Comparison of ENCODE assay signal across 8 cellular contexts in genomic region chr6:31259995-31260394, GRCh38. TPM values are rescaled to one million over a fixed set of nuclear protein-coding genes. Genes with fewer than 3 reads are reported as not detected.
DNase-seq lines count a peak whose midpoint lies in the region; ATAC-seq and TF ChIP-seq lines count a peak whose summit lies in the region.
"Not testable (repeated sequence)": the region's sequence is repeated elsewhere in the genome, so short reads cannot be mapped to it uniquely, and the experiment has no call there.

No MANE protein-coding gene starts in this region.

- H3K79me2 ChIP-seq in DND-41 (ENCODE audit: insufficient read depth, low read length) = not testable (repeated sequence)

- H3K4me2 ChIP-seq in DND-41 (ENCODE audit: insufficient read depth, low read length) = not testable (repeated sequence)

- not testable (repeated sequence) for H3K4me1 ChIP-seq in CD4-positive, CD25-positive, alpha-beta regulatory T cell (ENCODE audit: control insufficient read depth, insufficient read depth, low read length, poor library complexity, severe bottlenecking); DND-41 (ENCODE audit: insufficient read depth, low read length)

- not testable (repeated sequence) for H3K27me3 ChIP-seq in CD4-positive, CD25-positive, alpha-beta regulatory T cell (ENCODE audit: control insufficient read depth, insufficient read depth, low read length); DND-41 (ENCODE audit: insufficient read depth, low read length, poor library complexity)

- not testable (repeated sequence) for H2AFZ ChIP-seq in DND-41 (ENCODE audit: low read depth, low read length)

- DNase-seq in CD4-positive, CD25-positive, alpha-beta regulatory T cell = peak; percentile 33 to 89 (median 78)
- DNase-seq in DND-41 (peak; percentile 11), T follicular helper cell (ENCODE audit: low read depth) (peak; percentile 42)
- DNase-seq in activated CD4-positive, alpha-beta T cell treated with anti-CD3 and anti-CD28 coated beads, Interleukin-2, amount 10 ng/mL, durations not matched to agents 7 days and 5 days = peak; percentile 49
- peak; percentile 49 for DNase-seq in activated CD8-positive, alpha-beta T cell treated with anti-CD3 and anti-CD28 coated beads for 36 hours
- peak; percentile 71 for DNase-seq in activated effector memory CD4-positive, alpha-beta T cell treated with anti-CD3 and anti-CD28 coated beads, Interleukin-2, amount 50 U/mL, for 16 hours
- DNase-seq in stimulated activated CD4-positive, alpha-beta T cell treated with anti-CD3 and anti-CD28 coated beads, Interleukin-15, amount 100 ng/mL, for 24 hours = peak; percentile 20

- ATAC-seq in CD4-positive, CD25-positive, alpha-beta regulatory T cell (ENCODE audit: low read depth in 2 of 2) = peak; percentile 37 to 86
- ATAC-seq in DND-41 (ENCODE audit: insufficient read depth, low read depth) = not testable (repeated sequence)
- ATAC-seq in activated CD8-positive, alpha-beta T cell treated with anti-CD3 and anti-CD28 coated beads for 36 hours = peak; percentile 24

- POLR2A ChIA-PET in activated CD4-positive, alpha-beta T cell treated with anti-CD3 and anti-CD28 coated beads, Interleukin-2, amount 10 ng/mL, durations not matched to agents 7 days and 5 days (lab: Charles Lee); activated CD8-positive, alpha-beta T cell treated with anti-CD3 and anti-CD28 coated beads for 36 hours (lab: Charles Lee): not testable (repeated sequence)

- peak overlapping the region; percentile 15 to 83 (median 62) for H3K4me3 Mint-ChIP-seq in CD4-positive, CD25-positive, alpha-beta regulatory T cell
- not testable (repeated sequence) for H3K4me3 Mint-ChIP-seq in activated CD4-positive, alpha-beta T cell treated with anti-CD3 and anti-CD28 coated beads, Interleukin-2, amount 10 ng/mL, durations not matched to agents 7 days and 5 days; activated CD8-positive, alpha-beta T cell treated with anti-CD3 and anti-CD28 coated beads for 36 hours
- peak overlapping the region; percentile 44 for H3K4me3 Mint-ChIP-seq in activated naive CD4-positive, alpha-beta T cell treated with anti-CD3 and anti-CD28 coated beads, Interleukin-2, amount 50 U/mL, for 24 hours

- not testable (repeated sequence) for H4K20me1 ChIP-seq in DND-41 (ENCODE audit: insufficient read depth, low read length)

- not testable (repeated sequence) for H3K9me3 ChIP-seq in CD4-positive, CD25-positive, alpha-beta regulatory T cell (ENCODE audit: control insufficient read depth in 2 of 2, low read length in 2 of 2); DND-41 (ENCODE audit: insufficient read depth, low read length, severe bottlenecking)

- peaks cover 0 to 24% (median 3%) of the 10 kb centered on the region in 7 donors for H3K9me3 Mint-ChIP-seq in CD4-positive, CD25-positive, alpha-beta regulatory T cell
- peaks cover 26% of the 10 kb centered on the region for H3K9me3 Mint-ChIP-seq in activated CD4-positive, alpha-beta T cell treated with anti-CD3 and anti-CD28 coated beads, Interleukin-2, amount 10 ng/mL, durations not matched to agents 7 days and 5 days
- peaks cover 24% of the 10 kb centered on the region for H3K9me3 Mint-ChIP-seq in activated CD8-positive, alpha-beta T cell treated with anti-CD3 and anti-CD28 coated beads for 36 hours
- not testable (repeated sequence) for H3K9me3 Mint-ChIP-seq in activated naive CD4-positive, alpha-beta T cell treated with anti-CD3 and anti-CD28 coated beads, Interleukin-2, amount 50 U/mL, for 24 hours

- not testable (repeated sequence) for TF ChIP-seq CTCF in DND-41 (IDR thresholded peaks at IDR 0.05; ENCODE audit: borderline replicate concordance, extremely low read depth, low read length, poor library complexity, severe bottlenecking); activated CD8-positive, alpha-beta T cell treated with anti-CD3 and anti-CD28 coated beads for 36 hours (IDR thresholded peaks at IDR 0.05)

- H3K27me3 Mint-ChIP-seq in CD4-positive, CD25-positive, alpha-beta regulatory T cell = peaks cover 20% of the 10 kb centered on the region
- peaks cover 23% of the 10 kb centered on the region for H3K27me3 Mint-ChIP-seq in activated CD4-positive, alpha-beta T cell treated with anti-CD3 and anti-CD28 coated beads, Interleukin-2, amount 10 ng/mL, durations not matched to agents 7 days and 5 days
- H3K27me3 Mint-ChIP-seq in activated CD8-positive, alpha-beta T cell treated with anti-CD3 and anti-CD28 coated beads for 36 hours; activated naive CD4-positive, alpha-beta T cell treated with anti-CD3 and anti-CD28 coated beads, Interleukin-2, amount 50 U/mL, for 24 hours: not testable (repeated sequence)

- not testable (repeated sequence) for H3K27ac ChIP-seq in CD4-positive, CD25-positive, alpha-beta regulatory T cell (ENCODE audit: insufficient read depth, low read length, poor library complexity, severe bottlenecking); DND-41 (ENCODE audit: low read length)

- CTCF ChIA-PET in activated CD4-positive, alpha-beta T cell treated with anti-CD3 and anti-CD28 coated beads, Interleukin-2, amount 10 ng/mL, durations not matched to agents 7 days and 5 days (lab: Charles Lee); activated CD8-positive, alpha-beta T cell treated with anti-CD3 and anti-CD28 coated beads for 36 hours (lab: Charles Lee): not testable (repeated sequence)

- peak overlapping the region; percentile 81 to 93 (median 92) for H3K27ac Mint-ChIP-seq in CD4-positive, CD25-positive, alpha-beta regulatory T cell
- not testable (repeated sequence) for H3K27ac Mint-ChIP-seq in activated CD4-positive, alpha-beta T cell treated with anti-CD3 and anti-CD28 coated beads, Interleukin-2, amount 10 ng/mL, durations not matched to agents 7 days and 5 days; activated CD8-positive, alpha-beta T cell treated with anti-CD3 and anti-CD28 coated beads for 36 hours
- peak overlapping the region; percentile 59 for H3K27ac Mint-ChIP-seq in activated naive CD4-positive, alpha-beta T cell treated with anti-CD3 and anti-CD28 coated beads, Interleukin-2, amount 50 U/mL, for 24 hours

- H3K4me3 ChIP-seq in CD4-positive, CD25-positive, alpha-beta regulatory T cell (ENCODE audit: low read depth, low read length); DND-41 (ENCODE audit: low read depth in 1 of 2, low read length in 2 of 2): not testable (repeated sequence)

- intact Hi-C loops in activated CD8-positive, alpha-beta T cell treated with anti-CD3 and anti-CD28 coated beads for 36 hours (cut with micrococcal nuclease) = not testable (repeated sequence)

- peaks cover 12 to 33% (median 23%) of the 10 kb centered on the region in 4 donors for H3K4me1 Mint-ChIP-seq in CD4-positive, CD25-positive, alpha-beta regulatory T cell
- H3K4me1 Mint-ChIP-seq in activated CD4-positive, alpha-beta T cell treated with anti-CD3 and anti-CD28 coated beads, Interleukin-2, amount 10 ng/mL, durations not matched to agents 7 days and 5 days = not testable (repeated sequence)
- peaks cover 17% of the 10 kb centered on the region for H3K4me1 Mint-ChIP-seq in activated CD8-positive, alpha-beta T cell treated with anti-CD3 and anti-CD28 coated beads for 36 hours (ENCODE audit: low read depth)
- H3K4me1 Mint-ChIP-seq in activated naive CD4-positive, alpha-beta T cell treated with anti-CD3 and anti-CD28 coated beads, Interleukin-2, amount 50 U/mL, for 24 hours = peaks cover 32% of the 10 kb centered on the region

- not testable (repeated sequence) for H3K36me3 Mint-ChIP-seq in CD4-positive, CD25-positive, alpha-beta regulatory T cell; activated CD8-positive, alpha-beta T cell treated with anti-CD3 and anti-CD28 coated beads for 36 hours (ENCODE audit: low read depth); activated naive CD4-positive, alpha-beta T cell treated with anti-CD3 and anti-CD28 coated beads, Interleukin-2, amount 50 U/mL, for 24 hours
- H3K36me3 Mint-ChIP-seq in activated CD4-positive, alpha-beta T cell treated with anti-CD3 and anti-CD28 coated beads, Interleukin-2, amount 10 ng/mL, durations not matched to agents 7 days and 5 days (ENCODE audit: low read depth) = peaks cover 13% of the 10 kb centered on the region

- H3K36me3 ChIP-seq in CD4-positive, CD25-positive, alpha-beta regulatory T cell (ENCODE audit: control insufficient read depth, insufficient read depth, low read length); DND-41 (ENCODE audit: insufficient read depth, low read length): not testable (repeated sequence)

- not testable (repeated sequence) for H3K9ac ChIP-seq in DND-41 (ENCODE audit: low read depth, low read length)

RNA-seq across cellular contexts. Expression of gene HLA-C, which starts 11.9 kb away (rescaled TPM):
- 2,142 TPM for total RNA-seq in CD4-positive, CD25-positive, alpha-beta regulatory T cell
- polyA plus RNA-seq in CD4-positive, CD25-positive, alpha-beta regulatory T cell = 1,000 to 10,000 TPM; 1,832 to 3,568 (median 2,760) TPM
- total RNA-seq in activated CD4-positive, alpha-beta T cell treated with anti-CD3 and anti-CD28 coated beads, Interleukin-2, amount 10 ng/mL, durations not matched to agents 7 days and 5 days = 1,000 to 10,000 TPM; 1,296 to 1,446 TPM
- 100 to 1,000 TPM; 833 to 860 TPM for total RNA-seq in activated CD8-positive, alpha-beta T cell treated with anti-CD3 and anti-CD28 coated beads for 36 hours

Comparison
In these comparisons a context has a peak if more than half of its experiments do, and no peak if none do; other contexts are left out.
1. DNase-seq: peak in every context shown above with its lines; median percentile 78 in CD4-positive, CD25-positive, alpha-beta regulatory T cell; 71 in activated effector memory CD4-positive, alpha-beta T cell treated with anti-CD3 and anti-CD28 coated beads, Interleukin-2, amount 50 U/mL, for 16 hours; 49 in activated CD4-positive, alpha-beta T cell treated with anti-CD3 and anti-CD28 coated beads, Interleukin-2, amount 10 ng/mL, durations not matched to agents 7 days and 5 days; 49 in activated CD8-positive, alpha-beta T cell treated with anti-CD3 and anti-CD28 coated beads for 36 hours; 42 in T follicular helper cell; 20 in stimulated activated CD4-positive, alpha-beta T cell treated with anti-CD3 and anti-CD28 coated beads, Interleukin-15, amount 100 ng/mL, for 24 hours; 11 in DND-41.